Comparison of ENCODE assay signal across 18 cellular contexts in genomic region chr18:59488899-59489298, GRCh38.
A peak's percentile ranks its signal among the peaks of the same experiment; 100 is the strongest.
DNase-seq lines count a peak whose midpoint lies in the region; ATAC-seq and TF ChIP-seq lines count a peak whose summit lies in the region.
"Had no signal": no experiment of that assay in that cellular context is flagged by ENCODE, and none has a peak within 500 bp of the region (broad histone marks: within the 10 kb centered on the region; RNA-seq: fewer than 3 reads in every experiment).

No MANE protein-coding gene starts in this region.

- no peaks in the 10 kb centered on the region for H3K4me1 ChIP-seq in naive thymus-derived CD4-positive, alpha-beta T cell (ENCODE audit: control insufficient read depth in 2 of 2, insufficient read depth in 2 of 2, low read length in 2 of 2)
- H3K4me1 ChIP-seq in lower lobe of right lung: no peaks in the 10 kb centered on the region

- peaks cover 0 to 2% (median 0%) of the 10 kb centered on the region in 11 donors for H3K9me3 Mint-ChIP-seq in naive thymus-derived CD4-positive, alpha-beta T cell
- H3K9me3 Mint-ChIP-seq: activated naive CD4-positive, alpha-beta T cell treated with anti-CD3 and anti-CD28 coated beads, Interleukin-2, amount 50 U/mL, for 24 hours had no signal

- ATAC-seq in GM18502 (IDR thresholded peaks at IDR 0.05; ENCODE audit: poor library complexity, unreplicated experiment): peak; percentile 89
- ATAC-seq in GM19463 (IDR thresholded peaks at IDR 0.05; ENCODE audit: unreplicated experiment): peak; percentile 51
- ATAC-seq in HG03175 (IDR thresholded peaks at IDR 0.05; ENCODE audit: unreplicated experiment): peak; percentile 78
- ATAC-seq in naive thymus-derived CD4-positive, alpha-beta T cell: no peak
- no peak for ATAC-seq in lower lobe of right lung
- ATAC-seq: HCT116, left cardiac atrium, WTC11 had no signal

- H3K27me3 ChIP-seq in naive thymus-derived CD4-positive, alpha-beta T cell (ENCODE audit: control insufficient read depth in 2 of 2, insufficient read depth in 2 of 2, low read length in 2 of 2): no peaks in the 10 kb centered on the region
- no peaks in the 10 kb centered on the region for H3K27me3 ChIP-seq in lower lobe of right lung (ENCODE audit: low read depth)
- H3K27me3 ChIP-seq in H7 (ENCODE audit: control insufficient read depth, insufficient read depth, low read length): no peaks in the 10 kb centered on the region
- H3K27me3 ChIP-seq: stomach had no signal

- no peak overlapping the region for H3K27ac Mint-ChIP-seq in naive thymus-derived CD4-positive, alpha-beta T cell
- H3K27ac Mint-ChIP-seq: activated naive CD4-positive, alpha-beta T cell treated with anti-CD3 and anti-CD28 coated beads, Interleukin-2, amount 50 U/mL, for 24 hours; brain; WTC11 had no signal

- no peaks in the 10 kb centered on the region for H3K9me3 ChIP-seq in naive thymus-derived CD4-positive, alpha-beta T cell (ENCODE audit: control insufficient read depth in 2 of 3, low read length in 3 of 3)
- no peaks in the 10 kb centered on the region for H3K9me3 ChIP-seq in lower lobe of right lung
- H3K9me3 ChIP-seq: stomach had no signal

- H3K4me3 ChIP-seq in naive thymus-derived CD4-positive, alpha-beta T cell (ENCODE audit: low read length): no peak overlapping the region
- no peak overlapping the region for H3K4me3 ChIP-seq in lower lobe of right lung
- H3K4me3 ChIP-seq in H7 (ENCODE audit: insufficient read depth, low read depth, low read length): no peak overlapping the region
- H3K4me3 ChIP-seq: dorsolateral prefrontal cortex, stomach had no signal

- H3K36me3 ChIP-seq in naive thymus-derived CD4-positive, alpha-beta T cell (ENCODE audit: control insufficient read depth in 2 of 3, insufficient read depth in 3 of 3, low read length in 3 of 3): no peaks in the 10 kb centered on the region
- no peaks in the 10 kb centered on the region for H3K36me3 ChIP-seq in lower lobe of right lung
- H3K36me3 ChIP-seq in H7 (replicated peaks; ENCODE audit: control insufficient read depth, insufficient read depth, low read length): no peaks in the 10 kb centered on the region
- H3K36me3 ChIP-seq: stomach had no signal

- CTCF ChIA-PET in naive thymus-derived CD4-positive, alpha-beta T cell (lab: Charles Lee): no interaction called here

- TF ChIP-seq CTCF in lower lobe of right lung (IDR thresholded peaks at IDR 0.05): no peak

- DNase-seq in RPMI8226 (peak; percentile 40), lower lobe of right lung (no peak), H7 (no peak), hippocampal formation (lab: John Stamatoyannopoulos, UW) (no peak)
- no peak for DNase-seq in naive thymus-derived CD4-positive, alpha-beta T cell
- DNase-seq: activated CD8-positive, alpha-beta memory T cell treated with anti-CD3 and anti-CD28 coated beads, Interleukin-2, amount 50 U/mL, for 48 hours; dorsolateral prefrontal cortex; left cardiac atrium; NCI-H1092; small intestine; stomach had no signal

- intact Hi-C loops in naive thymus-derived CD4-positive, alpha-beta T cell (cut with micrococcal nuclease): no loop called here
- intact Hi-C loops in lower lobe of right lung (cut with DNase I): no loop called here

- H3K27me3 Mint-ChIP-seq in naive thymus-derived CD4-positive, alpha-beta T cell: peaks cover 0 to 9% (median 0%) of the 10 kb centered on the region in 5 donors
- H3K27me3 Mint-ChIP-seq: brain had no signal

- no peaks in the 10 kb centered on the region for H3K4me1 Mint-ChIP-seq in naive thymus-derived CD4-positive, alpha-beta T cell
- H3K4me1 Mint-ChIP-seq: activated naive CD4-positive, alpha-beta T cell treated with anti-CD3 and anti-CD28 coated beads, Interleukin-2, amount 50 U/mL, for 24 hours; brain; WTC11 had no signal

- H3K36me3 Mint-ChIP-seq in naive thymus-derived CD4-positive, alpha-beta T cell: no peaks in the 10 kb centered on the region
- H3K36me3 Mint-ChIP-seq: activated naive CD4-positive, alpha-beta T cell treated with anti-CD3 and anti-CD28 coated beads, Interleukin-2, amount 50 U/mL, for 24 hours; brain; WTC11 had no signal

- POLR2A ChIA-PET in naive thymus-derived CD4-positive, alpha-beta T cell (lab: Charles Lee): no interaction called here

- no peak overlapping the region for H3K4me3 Mint-ChIP-seq in naive thymus-derived CD4-positive, alpha-beta T cell
- H3K4me3 Mint-ChIP-seq: activated naive CD4-positive, alpha-beta T cell treated with anti-CD3 and anti-CD28 coated beads, Interleukin-2, amount 50 U/mL, for 24 hours; brain; WTC11 had no signal

- H3K27ac ChIP-seq in naive thymus-derived CD4-positive, alpha-beta T cell (ENCODE audit: low read depth, low read length): no peak overlapping the region
- no peak overlapping the region for H3K27ac ChIP-seq in lower lobe of right lung
- H3K27ac ChIP-seq: dorsolateral prefrontal cortex, stomach had no signal

Comparison
In these comparisons a context has a peak if more than half of its experiments do, and no peak if none do; other contexts are left out.
1. ATAC-seq: peak in GM18502 (single experiment), GM19463 (single experiment) and HG03175 (single experiment); none in naive thymus-derived CD4-positive, alpha-beta T cell (single experiment) and lower lobe of right lung (0 of 2).